In the genomic region with DNA sequence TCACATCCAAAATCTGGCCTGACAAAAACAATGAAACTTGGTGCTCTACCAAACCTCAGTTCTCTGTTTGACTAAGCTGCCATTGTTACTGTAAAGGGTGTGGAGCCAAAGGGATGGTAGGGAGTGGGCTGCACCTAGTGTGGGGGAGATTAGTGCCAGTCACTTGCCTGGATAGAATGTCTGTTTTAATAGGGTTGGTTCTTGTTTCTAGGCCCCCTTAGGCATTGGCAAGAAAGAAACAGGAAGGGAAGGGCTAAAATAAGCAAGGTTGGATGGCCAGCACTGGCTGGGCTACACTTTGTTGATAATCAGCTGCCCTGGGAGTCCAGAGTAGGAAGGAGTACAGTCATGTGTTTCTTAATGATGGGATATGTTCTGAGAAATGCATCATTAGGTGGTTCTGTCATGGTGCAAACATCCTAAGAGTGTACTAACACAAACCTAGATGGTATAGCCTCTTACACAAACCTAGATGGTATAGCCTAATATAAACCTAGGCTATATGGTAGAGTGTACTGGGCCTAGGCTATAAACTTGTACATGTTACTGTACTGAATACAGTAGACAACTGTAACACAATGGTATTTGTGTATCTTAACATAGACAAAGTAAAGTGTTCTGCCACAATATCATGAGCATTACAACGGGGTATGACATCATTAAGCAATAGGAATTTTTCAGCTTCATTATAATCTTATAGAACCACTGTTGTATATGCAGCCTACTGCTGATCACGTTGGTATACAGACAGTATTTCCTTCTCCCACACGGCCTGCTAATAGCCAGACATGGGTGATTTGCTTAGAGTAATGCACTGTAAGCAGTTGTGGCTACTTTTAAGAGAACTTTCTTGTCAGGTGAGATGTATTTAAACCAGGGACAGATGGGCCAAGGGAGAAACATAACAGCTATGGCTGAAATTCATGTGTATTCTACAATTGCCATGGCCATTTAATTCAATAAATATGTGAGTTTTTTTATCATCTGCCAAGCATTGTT, we compare ENCODE assay signal across 11 cellular contexts. TPM values are rescaled to one million over a fixed set of nuclear protein-coding genes. Genes with fewer than 3 reads are reported as not detected.
DNase-seq lines count a peak whose midpoint lies in the region; ATAC-seq, FAIRE-seq and TF ChIP-seq lines count a peak whose summit lies in the region.
"Had no signal": no experiment of that assay in that cellular context is flagged by ENCODE, and none has a peak within 500 bp of the region (broad histone marks: within the 10 kb centered on the region; RNA-seq: fewer than 3 reads in every experiment).

No MANE protein-coding gene starts in this region.

- no peak overlapping the region for H3K4ac ChIP-seq in mesenchymal stem cell (ENCODE audit: low read depth in 1 of 2, low read length in 2 of 2)

- H2AK5ac ChIP-seq in mesenchymal stem cell (ENCODE audit: low read length, severe bottlenecking): no peak overlapping the region

- H4K8ac ChIP-seq in mesenchymal stem cell (ENCODE audit: low read length): peak overlapping the region; percentile 49

- H4K91ac ChIP-seq in mesenchymal stem cell (ENCODE audit: low read length): no peak overlapping the region

- WGBS in mesenchymal stem cell: 96% methylated on average over 3 of the region's 3 CpGs

- no peaks in the 10 kb centered on the region for H3K79me2 ChIP-seq in GM23338 (replicated peaks; ENCODE audit: insufficient read depth)

- no peak overlapping the region for H3K9ac ChIP-seq in mesenchymal stem cell (ENCODE audit: low read length)

- ATAC-seq in GM23338 (no peak), GM21723 (IDR thresholded peaks at IDR 0.05; ENCODE audit: unreplicated experiment) (no peak), HG02763 (IDR thresholded peaks at IDR 0.05; ENCODE audit: unreplicated experiment) (no peak)
- no peak for ATAC-seq in activated CD8-positive, alpha-beta T cell treated with anti-CD3 and anti-CD28 coated beads, Interleukin-2, amount 10 ng/mL, durations not matched to agents 7 days and 5 days
- ATAC-seq: gastrocnemius medialis had no signal

- H3K9me2 ChIP-seq in GM23338 (ENCODE audit: insufficient read depth): no peaks in the 10 kb centered on the region

- H3K18ac ChIP-seq in mesenchymal stem cell (ENCODE audit: low read depth in 1 of 2, low read length in 2 of 2): no peak overlapping the region

- no peak for TF ChIP-seq CTCF in GM23338 (conservative IDR thresholded peaks at IDR 0.05; ENCODE audit: low read depth in 2 of 2)

- H3K27me3 ChIP-seq in GM23338 (ENCODE audit: insufficient read depth): no peaks in the 10 kb centered on the region
- no peaks in the 10 kb centered on the region for H3K27me3 ChIP-seq in mesenchymal stem cell (ENCODE audit: control insufficient read depth in 1 of 2, insufficient read depth in 1 of 2, low read length in 2 of 2)
- H3K27me3 ChIP-seq: gastrocnemius medialis had no signal

- H3K27me3 Mint-ChIP-seq in GM23338 (ENCODE audit: insufficient read depth, low read depth, poor library complexity): no peaks in the 10 kb centered on the region
- no peaks in the 10 kb centered on the region for H3K27me3 Mint-ChIP-seq in activated CD8-positive, alpha-beta T cell treated with anti-CD3 and anti-CD28 coated beads, Interleukin-2, amount 10 ng/mL, durations not matched to agents 7 days and 5 days (ENCODE audit: low read depth)

- H3F3A ChIP-seq in GM23338 (replicated peaks; ENCODE audit: low read depth): no peaks in the 10 kb centered on the region

- H3K79me1 ChIP-seq in mesenchymal stem cell (replicated peaks; ENCODE audit: low read length, poor library complexity, severe bottlenecking): peaks cover 7% of the 10 kb centered on the region

- H3K4me1 ChIP-seq in GM23338 (ENCODE audit: insufficient read depth): peaks cover 5% of the 10 kb centered on the region; the same call in 1 of the 2 replicates
- H3K4me1 ChIP-seq in mesenchymal stem cell (ENCODE audit: control insufficient read depth, insufficient read depth, low read depth, low read length): no peaks in the 10 kb centered on the region
- H3K4me1 ChIP-seq: gastrocnemius medialis had no signal

- no peaks in the 10 kb centered on the region for H4K20me1 ChIP-seq in GM23338 (replicated peaks; ENCODE audit: insufficient read depth)

- no peak overlapping the region for H3K27ac ChIP-seq in GM23338 (ENCODE audit: low read depth)
- H3K27ac ChIP-seq in mesenchymal stem cell (ENCODE audit: low read length, poor library complexity, severe bottlenecking): no peak overlapping the region
- H3K27ac ChIP-seq: gastrocnemius medialis had no signal

- no peak overlapping the region for H2BK120ac ChIP-seq in mesenchymal stem cell (ENCODE audit: low read depth, low read length)

- H3K4me3 Mint-ChIP-seq in GM23338: no peak overlapping the region
- no peak overlapping the region for H3K4me3 Mint-ChIP-seq in activated CD8-positive, alpha-beta T cell treated with anti-CD3 and anti-CD28 coated beads, Interleukin-2, amount 10 ng/mL, durations not matched to agents 7 days and 5 days
- H3K4me3 Mint-ChIP-seq: nephron had no signal

- no peak overlapping the region for H3K23ac ChIP-seq in mesenchymal stem cell (ENCODE audit: low read length in 2 of 2)

- CTCF ChIA-PET in activated CD8-positive, alpha-beta T cell treated with anti-CD3 and anti-CD28 coated beads, Interleukin-2, amount 10 ng/mL, durations not matched to agents 7 days and 5 days (lab: Charles Lee): interaction anchor here (1.1 to 3.3 kb wide), 6 partner anchors 9 to 355 kb away, joined by 3 to 10 read pairs (median 4); no protein-coding TSS in a partner anchor

- no peak overlapping the region for H2BK5ac ChIP-seq in mesenchymal stem cell (ENCODE audit: low read depth, low read length, poor library complexity, severe bottlenecking)

- H3K4me1 Mint-ChIP-seq in GM23338: peaks cover 20% of the 10 kb centered on the region
- H3K4me1 Mint-ChIP-seq in activated CD8-positive, alpha-beta T cell treated with anti-CD3 and anti-CD28 coated beads, Interleukin-2, amount 10 ng/mL, durations not matched to agents 7 days and 5 days (ENCODE audit: low read depth): peaks cover 23% of the 10 kb centered on the region

- H3K9me3 Mint-ChIP-seq in GM23338: no peaks in the 10 kb centered on the region
- H3K9me3 Mint-ChIP-seq in activated CD8-positive, alpha-beta T cell treated with anti-CD3 and anti-CD28 coated beads, Interleukin-2, amount 10 ng/mL, durations not matched to agents 7 days and 5 days (ENCODE audit: insufficient read depth): no peaks in the 10 kb centered on the region
- H3K9me3 Mint-ChIP-seq: nephron had no signal

- H3K27ac Mint-ChIP-seq in GM23338: peak overlapping the region; percentile 17; the same call in 1 of the 2 replicates
- H3K27ac Mint-ChIP-seq in activated CD8-positive, alpha-beta T cell treated with anti-CD3 and anti-CD28 coated beads, Interleukin-2, amount 10 ng/mL, durations not matched to agents 7 days and 5 days: peak overlapping the region; percentile 4
- H3K27ac Mint-ChIP-seq: nephron had no signal

- H2AFZ ChIP-seq in GM23338: no peak overlapping the region
- no peak overlapping the region for H2AFZ ChIP-seq in mesenchymal stem cell (ENCODE audit: low read depth, low read length)

- H3K4me3 ChIP-seq in GM23338: no peak overlapping the region
- no peak overlapping the region for H3K4me3 ChIP-seq in mesenchymal stem cell (ENCODE audit: insufficient read depth in 1 of 2, low read depth in 1 of 2, low read length in 2 of 2)
- H3K4me3 ChIP-seq: gastrocnemius medialis had no signal

- no peak overlapping the region for H2BK15ac ChIP-seq in mesenchymal stem cell (ENCODE audit: low read depth, poor library complexity, severe bottlenecking)

- H2BK12ac ChIP-seq in mesenchymal stem cell (ENCODE audit: low read length in 2 of 2): no peak overlapping the region

- H3K14ac ChIP-seq in mesenchymal stem cell (ENCODE audit: low read length in 2 of 2): no peak overlapping the region

- H3K36me3 ChIP-seq in GM23338 (ENCODE audit: insufficient read depth) (no peaks in the 10 kb centered on the region), mesenchymal stem cell (ENCODE audit: control insufficient read depth in 1 of 2, insufficient read depth in 2 of 2, low read depth in 1 of 2, low read length in 2 of 2) (peaks cover 7 to 55% of the 10 kb centered on the region in 2 experiments)

- no peak for DNase-seq in GM18507 (ENCODE audit: extremely low spot score, insufficient read length, low read depth)
- no peak for DNase-seq in GM23338 (ENCODE audit: low spot score)
- DNase-seq in activated CD8-positive, alpha-beta T cell treated with anti-CD3 and anti-CD28 coated beads, Interleukin-2, amount 10 ng/mL, durations not matched to agents 7 days and 5 days: no peak
- peak; percentile 23 for DNase-seq in mesenchymal stem cell
- no peak for DNase-seq in activated CD8-positive, alpha-beta memory T cell treated with anti-CD3 and anti-CD28 coated beads, Interleukin-2, amount 50 U/mL, for 4 hours
- no peak for DNase-seq in activated gamma-delta T cell treated with Interleukin-2 at 50 U/mL for 16 hours
- DNase-seq: gastrocnemius medialis, SIG-M5 had no signal

- H3K9me3 ChIP-seq in mesenchymal stem cell (ENCODE audit: control insufficient read depth, low read length): no peaks in the 10 kb centered on the region
- H3K9me3 ChIP-seq: gastrocnemius medialis had no signal

- H3K4me2 ChIP-seq in GM23338: no peak overlapping the region
- H3K4me2 ChIP-seq in mesenchymal stem cell (ENCODE audit: low read length, poor library complexity, severe bottlenecking): no peak overlapping the region

- peaks cover 11% of the 10 kb centered on the region; the same call in 2 of the 3 replicates for H3K36me3 Mint-ChIP-seq in GM23338 (ENCODE audit: low read depth)
- H3K36me3 Mint-ChIP-seq in activated CD8-positive, alpha-beta T cell treated with anti-CD3 and anti-CD28 coated beads, Interleukin-2, amount 10 ng/mL, durations not matched to agents 7 days and 5 days (ENCODE audit: low read depth): peaks cover 34% of the 10 kb centered on the region

- POLR2A ChIA-PET in activated CD8-positive, alpha-beta T cell treated with anti-CD3 and anti-CD28 coated beads, Interleukin-2, amount 10 ng/mL, durations not matched to agents 7 days and 5 days (lab: Charles Lee): interaction anchor here (1.3 to 2.7 kb wide), 2 partner anchors 14 to 15 kb away, joined by 4 to 12 read pairs; partner anchors contain the start of gene BBIP1

- peak; percentile 45 for FAIRE-seq in GM18507 (lab: Jason Lieb, UNC)

RNA-seq across cellular contexts. Expression of gene BBIP1, which starts 15.4 kb away (rescaled TPM):
- 14.8 and 20.6 TPM in 2 replicates for total RNA-seq in GM23338 (2014; rRNA removed; shearing (Covaris generic))
- 50.6 and 56.5 TPM in 2 replicates for polyA plus RNA-seq in GM23338 (2016; fragmentation: Nextera tagmentation; extraction: Ambion mirVana)
- total RNA-seq in activated CD8-positive, alpha-beta T cell treated with anti-CD3 and anti-CD28 coated beads, Interleukin-2, amount 10 ng/mL, durations not matched to agents 7 days and 5 days: 10 to 100 TPM; 20.7 to 21.1 TPM
- 42.1 TPM for polyA plus RNA-seq in mesenchymal stem cell (2013, experiment 1 of 2)
- 44.6 TPM for polyA plus RNA-seq in mesenchymal stem cell (2013, experiment 2 of 2)

RNA-seq across cellular contexts. Expression of gene SHOC2, which starts 15.8 kb away (rescaled TPM):
- 23.3 and 30.6 TPM in 2 replicates for total RNA-seq in GM23338 (2014; rRNA removed; shearing (Covaris generic))
- polyA plus RNA-seq in GM23338 (2016; fragmentation: Nextera tagmentation; extraction: Ambion mirVana): 29.9 and 33.3 TPM in 2 replicates
- 10 to 100 TPM; 40.0 to 43.2 TPM for total RNA-seq in activated CD8-positive, alpha-beta T cell treated with anti-CD3 and anti-CD28 coated beads, Interleukin-2, amount 10 ng/mL, durations not matched to agents 7 days and 5 days
- 35.4 TPM for polyA plus RNA-seq in mesenchymal stem cell (2013, experiment 1 of 2)
- polyA plus RNA-seq in mesenchymal stem cell (2013, experiment 2 of 2): 37.1 TPM

RNA-seq across cellular contexts. Expression of gene PDCD4, which starts 31.9 kb away (rescaled TPM):
- total RNA-seq in GM23338 (2014; rRNA removed; shearing (Covaris generic)): 9.2 and 10.1 TPM in 2 replicates
- polyA plus RNA-seq in GM23338 (2016; fragmentation: Nextera tagmentation; extraction: Ambion mirVana): 13.7 and 18.0 TPM in 2 replicates
- 10 to 100 TPM; 97.1 to 98.4 TPM for total RNA-seq in activated CD8-positive, alpha-beta T cell treated with anti-CD3 and anti-CD28 coated beads, Interleukin-2, amount 10 ng/mL, durations not matched to agents 7 days and 5 days
- 35.1 TPM for polyA plus RNA-seq in mesenchymal stem cell (2013, experiment 1 of 2)
- 36.7 TPM for polyA plus RNA-seq in mesenchymal stem cell (2013, experiment 2 of 2)
